8 cellular contexts compared by ENCODE assay signal in genomic region chr9:130682490-130683121, GRCh38. TPM values are rescaled to one million over a fixed set of nuclear protein-coding genes. Genes with fewer than 3 reads are reported as not detected.
DNase-seq lines count a peak whose midpoint lies in the region; ATAC-seq and TF ChIP-seq lines count a peak whose summit lies in the region.

No MANE protein-coding gene starts in this region.

- peaks cover 6% of the 10 kb centered on the region for H3K4me1 Mint-ChIP-seq in activated CD8-positive, alpha-beta T cell treated with anti-CD3 and anti-CD28 coated beads, Interleukin-2, amount 10 ng/mL, durations not matched to agents 7 days and 5 days (ENCODE audit: low read depth)
- peaks cover 3 to 4% of the 10 kb centered on the region in 2 donors for H3K4me1 Mint-ChIP-seq in effector memory CD8-positive, alpha-beta T cell (ENCODE audit: low read depth in 2 of 2)
- H3K4me1 Mint-ChIP-seq in mesothelial cell of epicardium, result peaks cover 4% of the 10 kb centered on the region

- peaks cover 9% of the 10 kb centered on the region for H3K27me3 ChIP-seq in BJ (ENCODE audit: control insufficient read depth, insufficient read depth, low read length)

- H3K4me3 ChIP-seq in BJ (ENCODE audit: low read depth, low read length), result no peak overlapping the region

- H3K4me3 Mint-ChIP-seq in activated CD8-positive, alpha-beta T cell treated with anti-CD3 and anti-CD28 coated beads, Interleukin-2, amount 10 ng/mL, durations not matched to agents 7 days and 5 days, result peak overlapping the region; percentile 74
- H3K4me3 Mint-ChIP-seq in effector memory CD8-positive, alpha-beta T cell, result peak overlapping the region; percentile 93 to 99
- peak overlapping the region; percentile 77 for H3K4me3 Mint-ChIP-seq in mesothelial cell of epicardium

- TF ChIP-seq CTCF in BJ (IDR thresholded peaks at IDR 0.05; ENCODE audit: insufficient read depth, low read depth, low read length), result peak; percentile 86
- peak; percentile 81 for TF ChIP-seq CTCF in mesothelial cell of epicardium (IDR thresholded peaks at IDR 0.05; ENCODE audit: unreplicated experiment)

- POLR2A ChIA-PET in BJ (lab: Charles Lee) (no interaction called here), HEK293T (lab: Yijun Ruan, JAX) (interaction anchor here (0.6 to 1.2 kb wide), 3 partner anchors 10 to 222 kb away, joined by 3 to 4 read pairs (median 3); partner anchors contain the start of gene EXOSC2)
- POLR2A ChIA-PET in activated CD8-positive, alpha-beta T cell treated with anti-CD3 and anti-CD28 coated beads, Interleukin-2, amount 10 ng/mL, durations not matched to agents 7 days and 5 days (lab: Charles Lee), result interaction anchor here (2.2 kb wide), 1 partner anchor 11 kb away, joined by 6 read pairs; the partner anchor contains the start of gene EXOSC2

- no peaks in the 10 kb centered on the region for H3K9me3 Mint-ChIP-seq in activated CD8-positive, alpha-beta T cell treated with anti-CD3 and anti-CD28 coated beads, Interleukin-2, amount 10 ng/mL, durations not matched to agents 7 days and 5 days (ENCODE audit: insufficient read depth)
- no peaks in the 10 kb centered on the region for H3K9me3 Mint-ChIP-seq in effector memory CD8-positive, alpha-beta T cell
- H3K9me3 Mint-ChIP-seq in mesothelial cell of epicardium, result no peaks in the 10 kb centered on the region

- H3K27me3 Mint-ChIP-seq in activated CD8-positive, alpha-beta T cell treated with anti-CD3 and anti-CD28 coated beads, Interleukin-2, amount 10 ng/mL, durations not matched to agents 7 days and 5 days (ENCODE audit: low read depth), result peaks cover 24% of the 10 kb centered on the region
- H3K27me3 Mint-ChIP-seq in effector memory CD8-positive, alpha-beta T cell, result peaks cover 5 to 17% of the 10 kb centered on the region in 2 donors
- peaks cover 44% of the 10 kb centered on the region for H3K27me3 Mint-ChIP-seq in mesothelial cell of epicardium (ENCODE audit: low read depth)

- H3K36me3 Mint-ChIP-seq in activated CD8-positive, alpha-beta T cell treated with anti-CD3 and anti-CD28 coated beads, Interleukin-2, amount 10 ng/mL, durations not matched to agents 7 days and 5 days (ENCODE audit: low read depth), result no peaks in the 10 kb centered on the region
- peaks cover 2% of the 10 kb centered on the region for H3K36me3 Mint-ChIP-seq in effector memory CD8-positive, alpha-beta T cell (ENCODE audit: insufficient read depth)
- no peaks in the 10 kb centered on the region for H3K36me3 Mint-ChIP-seq in mesothelial cell of epicardium

- no peak for ATAC-seq in activated CD8-positive, alpha-beta T cell treated with anti-CD3 and anti-CD28 coated beads, Interleukin-2, amount 10 ng/mL, durations not matched to agents 7 days and 5 days
- ATAC-seq in effector memory CD8-positive, alpha-beta T cell (replicated peaks), result peak; percentile 33
- ATAC-seq in HG03520 (IDR thresholded peaks at IDR 0.05; ENCODE audit: unreplicated experiment), result no peak

- no peaks in the 10 kb centered on the region for H3K36me3 ChIP-seq in BJ (ENCODE audit: control insufficient read depth, insufficient read depth, low read length)

- H3K27ac Mint-ChIP-seq in activated CD8-positive, alpha-beta T cell treated with anti-CD3 and anti-CD28 coated beads, Interleukin-2, amount 10 ng/mL, durations not matched to agents 7 days and 5 days, result peak overlapping the region; percentile 66
- peak overlapping the region; percentile 55 to 77 for H3K27ac Mint-ChIP-seq in effector memory CD8-positive, alpha-beta T cell
- H3K27ac Mint-ChIP-seq in mesothelial cell of epicardium, result no peak overlapping the region

- DNase-seq in BJ (ENCODE audit: low read depth) (no peak), HEK293T (ENCODE audit: extremely low spot score) (peak; percentile 77), NCI-H748 treated with DMSO at 0.1 percent for 48 hours (lab: John Stamatoyannopoulos, UW) (peak; percentile 74), mesothelial cell of epicardium (ENCODE audit: low spot score in 2 of 2, unreplicated experiment in 2 of 2) (peak in 1 of 2 experiments; percentile 83)
- DNase-seq in activated CD8-positive, alpha-beta T cell treated with anti-CD3 and anti-CD28 coated beads, Interleukin-2, amount 10 ng/mL, durations not matched to agents 7 days and 5 days, result peak; percentile 66
- peak; percentile 41 to 45 (median 43) for DNase-seq in effector memory CD8-positive, alpha-beta T cell
- DNase-seq in stimulated activated CD8-positive, alpha-beta memory T cell treated with anti-CD3 and anti-CD28 coated beads, Interleukin-7, amount 100 ng/mL, for 4 hours (ENCODE audit: low read depth in 2 of 2), result peak; percentile 21 to 42

- CTCF ChIA-PET in BJ (lab: Yijun Ruan, JAX) (interaction anchor here (0.6 to 8.4 kb wide), 24 partner anchors 8 to 574 kb away, joined by 3 to 184 read pairs (median 4); partner anchors contain the start of gene EXOSC2), HEK293T (lab: Yijun Ruan, JAX) (interaction anchor here (0.5 to 1.8 kb wide), 12 partner anchors 10 to 479 kb away, joined by 3 to 15 read pairs (median 4); no protein-coding TSS in a partner anchor)
- CTCF ChIA-PET in activated CD8-positive, alpha-beta T cell treated with anti-CD3 and anti-CD28 coated beads, Interleukin-2, amount 10 ng/mL, durations not matched to agents 7 days and 5 days (lab: Charles Lee), result interaction anchor here (0.6 to 3.2 kb wide), 24 partner anchors 8 to 364 kb away, joined by 3 to 51 read pairs (median 4); partner anchors contain the start of genes EXOSC2 and FUBP3

TF ChIP-seq in HEK293T, 16 proteins besides CTCF, POLR2A, EP300 and RAD21:
- TF ChIP-seq ARNT (IDR thresholded peaks at IDR 0.05) (no peak), LEF1 (IDR thresholded peaks at IDR 0.05; ENCODE audit: borderline replicate concordance) (no peak), BHLHE40 (IDR thresholded peaks at IDR 0.05; ENCODE audit: borderline replicate concordance) (no peak), ZNF384 (IDR thresholded peaks at IDR 0.05) (no peak), ELF4 (IDR thresholded peaks at IDR 0.05) (no peak), FOXM1 (IDR thresholded peaks at IDR 0.05; ENCODE audit: borderline replicate concordance) (no peak), NFRKB (IDR thresholded peaks at IDR 0.05) (no peak), FOXK2 (IDR thresholded peaks at IDR 0.05) (no peak), SUZ12 (IDR thresholded peaks at IDR 0.05) (no peak), CTBP1 (IDR thresholded peaks at IDR 0.05; ENCODE audit: borderline replicate concordance) (no peak), HDGF (IDR thresholded peaks at IDR 0.05; ENCODE audit: borderline replicate concordance) (no peak), PKNOX1 (IDR thresholded peaks at IDR 0.05) (no peak), L3MBTL2 (conservative IDR thresholded peaks at IDR 0.05) (no peak), SP1 (IDR thresholded peaks at IDR 0.05) (no peak), FOXA1 (IDR thresholded peaks at IDR 0.05) (no peak), TARDBP (IDR thresholded peaks at IDR 0.05) (no peak)
TF ChIP-seq in HEK293T: peak in this region for 0.

RNA-seq across cellular contexts. Expression of gene EXOSC2, which starts 11.0 kb away (rescaled TPM):
- polyA plus RNA-seq in BJ (2011; rRNA removed), result 19.8 and 20.3 TPM in 2 replicates
- 12.2 and 15.2 TPM in 2 replicates for polyA minus RNA-seq in BJ (2011; rRNA and poly(A)+ RNA removed)
- total RNA-seq in activated CD8-positive, alpha-beta T cell treated with anti-CD3 and anti-CD28 coated beads, Interleukin-2, amount 10 ng/mL, durations not matched to agents 7 days and 5 days, result 10 to 100 TPM; 59.6 to 61.6 TPM
- 52.8 to 56.2 TPM (median 54.4 TPM) in 3 replicates for total RNA-seq in mesothelial cell of epicardium

RNA-seq across cellular contexts. Expression of gene PRDM12, which starts 18.2 kb away (rescaled TPM):
- not detected in 2 replicates for polyA plus RNA-seq in BJ (2011; rRNA removed)
- not detected in 2 replicates for polyA minus RNA-seq in BJ (2011; rRNA and poly(A)+ RNA removed)
- not detected for total RNA-seq in activated CD8-positive, alpha-beta T cell treated with anti-CD3 and anti-CD28 coated beads, Interleukin-2, amount 10 ng/mL, durations not matched to agents 7 days and 5 days
- 0.11 TPM in 1 of 3 replicates, not detected in the others for total RNA-seq in mesothelial cell of epicardium
